ENCODE assay signal across 1 cellular context in the genomic region with DNA sequence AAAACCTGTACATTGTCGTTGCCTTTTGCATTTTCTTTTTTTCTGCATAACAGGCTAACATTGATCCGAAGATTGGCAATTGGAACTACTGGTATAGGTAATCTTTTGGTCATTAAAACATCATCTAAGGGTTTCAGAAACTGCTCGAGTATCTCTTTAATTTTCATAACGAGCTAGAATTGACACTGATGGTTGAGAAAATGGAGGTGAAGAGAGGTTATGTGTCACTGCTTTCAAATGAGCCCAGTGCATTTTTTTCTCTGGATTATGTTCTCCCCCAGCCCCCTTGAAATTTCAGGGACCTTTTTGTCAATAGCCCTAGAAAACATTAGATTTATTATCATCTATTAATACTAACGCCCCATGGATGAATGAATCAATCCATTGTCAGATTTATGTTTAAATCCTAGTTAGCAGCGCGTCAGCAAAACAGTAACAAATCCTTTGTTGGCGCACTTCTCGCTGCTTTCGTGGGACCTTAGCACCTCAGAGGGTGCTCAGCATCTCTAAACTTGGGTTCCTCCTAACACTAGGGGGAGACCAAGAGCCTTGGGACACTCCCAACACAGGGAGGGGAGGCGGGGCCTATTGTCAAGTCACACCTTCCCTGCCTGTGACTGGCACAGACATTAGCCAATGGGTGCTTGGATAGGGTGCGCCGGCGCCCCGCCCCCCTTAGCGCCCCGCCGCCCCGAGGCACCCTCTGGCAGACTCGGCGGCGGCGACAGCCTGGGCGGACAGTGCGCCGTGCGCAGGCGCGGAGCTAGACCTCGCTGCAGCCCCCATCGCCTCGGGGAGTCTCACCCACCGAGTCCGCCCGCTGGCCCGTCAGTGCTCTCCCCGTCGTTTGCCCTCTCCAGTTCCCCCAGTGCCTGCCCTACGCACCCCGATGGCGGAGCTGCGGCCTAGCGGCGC.
TF ChIP-seq lines count a peak whose summit lies in the region.

A gene (plus strand): TSS at position 709 of the 915 bp plus-strand sequence. CDS start 181 bp downstream, at position 890.

TF ChIP-seq in IMR-90, 13 proteins besides CTCF, POLR2A, EP300 and RAD21 (continued from another document):
- no peak for TF ChIP-seq MAFK (IDR thresholded peaks at IDR 0.05; ENCODE audit: low read depth, low read length)
- no peak for TF ChIP-seq CEBPB (IDR thresholded peaks at IDR 0.05; ENCODE audit: low read depth, low read length)
- no peak for TF ChIP-seq CHD1 (IDR thresholded peaks at IDR 0.05; ENCODE audit: low read depth, low read length)
- peak; percentile 81; the same call in 1 of the 2 replicates for TF ChIP-seq MAZ (IDR thresholded peaks at IDR 0.05; ENCODE audit: borderline replicate concordance, low read depth, low read length)
- TF ChIP-seq RFX5 (IDR thresholded peaks at IDR 0.05; ENCODE audit: low read depth, low read length) = no peak
- no peak for TF ChIP-seq FOS (IDR thresholded peaks at IDR 0.05; ENCODE audit: low read depth, low read length)
- no peak for TF ChIP-seq RCOR1 (IDR thresholded peaks at IDR 0.05; ENCODE audit: insufficient replicate concordance, low read length)
- peak; percentile 96 for TF ChIP-seq SMC3 (IDR thresholded peaks at IDR 0.05; ENCODE audit: low read depth, low read length)
- TF ChIP-seq BHLHE40 (IDR thresholded peaks at IDR 0.05; ENCODE audit: low read depth, low read length) = peak; percentile 5; the same call in 1 of the 2 replicates
- TF ChIP-seq, protein P1, sequence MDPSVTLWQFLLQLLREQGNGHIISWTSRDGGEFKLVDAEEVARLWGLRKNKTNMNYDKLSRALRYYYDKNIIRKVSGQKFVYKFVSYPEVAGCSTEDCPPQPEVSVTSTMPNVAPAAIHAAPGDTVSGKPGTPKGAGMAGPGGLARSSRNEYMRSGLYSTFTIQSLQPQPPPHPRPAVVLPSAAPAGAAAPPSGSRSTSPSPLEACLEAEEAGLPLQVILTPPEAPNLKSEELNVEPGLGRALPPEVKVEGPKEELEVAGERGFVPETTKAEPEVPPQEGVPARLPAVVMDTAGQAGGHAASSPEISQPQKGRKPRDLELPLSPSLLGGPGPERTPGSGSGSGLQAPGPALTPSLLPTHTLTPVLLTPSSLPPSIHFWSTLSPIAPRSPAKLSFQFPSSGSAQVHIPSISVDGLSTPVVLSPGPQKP (IDR thresholded peaks at IDR 0.05; ENCODE audit: borderline replicate concordance, low read depth, low read length) = no peak
